16 cellular contexts compared by ENCODE assay signal in genomic region chr15:99958426-99959097, GRCh38.
"Had no signal": no experiment of that assay in that cellular context is flagged by ENCODE, and none has a peak within 500 bp of the region (broad histone marks: within the 10 kb centered on the region; RNA-seq: fewer than 3 reads in every experiment).

No MANE protein-coding gene starts in this region.

- H3K9me3 Mint-ChIP-seq: activated naive CD8-positive, alpha-beta T cell treated with anti-CD3 and anti-CD28 coated beads, Interleukin-2, amount 50 U/mL, for 24 hours; naive thymus-derived CD8-positive, alpha-beta T cell had no signal

- DNase-seq: activated CD4-positive, alpha-beta T cell treated with anti-CD3 and anti-CD28 coated beads, Interleukin-2, amount 50 U/mL, for 48 hours; activated naive CD4-positive, alpha-beta T cell; activated naive CD8-positive, alpha-beta T cell treated with anti-CD3 and anti-CD28 coated beads, Interleukin-2, amount 50 U/mL, for 24 hours; aorta; cerebellar nuclear complex; dermis blood vessel endothelial cell; gastrocnemius medialis; heart left ventricle; mammary epithelial cell; stimulated activated CD4-positive, alpha-beta T cell treated with anti-CD3 and anti-CD28 coated beads, Interleukin-12 subunit alpha, Interleukin-12 subunit beta, amount 100 ng/mL, for 4 hours; stimulated activated naive CD4-positive, alpha-beta T cell; tibial artery had no signal

- H3K4me3 Mint-ChIP-seq: activated naive CD8-positive, alpha-beta T cell treated with anti-CD3 and anti-CD28 coated beads, Interleukin-2, amount 50 U/mL, for 24 hours had no signal

- H3K27ac Mint-ChIP-seq: activated naive CD8-positive, alpha-beta T cell treated with anti-CD3 and anti-CD28 coated beads, Interleukin-2, amount 50 U/mL, for 24 hours had no signal

- H3K9me3 ChIP-seq: gastrocnemius medialis, heart left ventricle, neutrophil, tibial artery, vagina had no signal

- ATAC-seq: activated CD4-positive, CD25-positive, alpha-beta regulatory T cell treated with anti-CD3 and anti-CD28 coated beads, Interleukin-2, amount 50 U/mL, for 24 hours; activated naive CD8-positive, alpha-beta T cell treated with anti-CD3 and anti-CD28 coated beads, Interleukin-2, amount 50 U/mL, for 24 hours; gastrocnemius medialis; heart left ventricle; naive thymus-derived CD8-positive, alpha-beta T cell had no signal
